8 cellular contexts compared by ENCODE assay signal in genomic region chr11:35045219-35045819, GRCh38.
DNase-seq lines count a peak whose midpoint lies in the region; ATAC-seq lines count a peak whose summit lies in the region.

No MANE protein-coding gene starts in this region.

- ATAC-seq in GM18909 (IDR thresholded peaks at IDR 0.05; ENCODE audit: poor library complexity, unreplicated experiment) = peak; percentile 62

- peak overlapping the region in 11 of 21 experiments; percentile 14 to 81 (median 45) for H3K27ac ChIP-seq in skin epidermis

- no peak overlapping the region for H3K4me3 ChIP-seq in skin epidermis

- DNase-seq in NCI-H345 treated with DMSO at 0.1 percent for 48 hours (lab: John Stamatoyannopoulos, UW; ENCODE audit: unreplicated experiment) (peak; percentile 87), EL (no peak), OCI-M1 (lab: John Stamatoyannopoulos, UW) (no peak), NCI-H69 (lab: John Stamatoyannopoulos, UW) (no peak), mesenteric fat pad (ENCODE audit: low spot score) (no peak)
- DNase-seq in activated T-helper 9 cell treated with anti-CD3 and anti-CD28 coated beads, Interleukin-2, amount 50 U/mL, for 16 hours (ENCODE audit: low read depth) = peak; percentile 46

Comparison
In these comparisons a context has a peak if more than half of its experiments do, and no peak if none do; other contexts are left out.
1. DNase-seq: peak in NCI-H345 treated with DMSO at 0.1 percent for 48 hours (single experiment) and activated T-helper 9 cell treated with anti-CD3 and anti-CD28 coated beads, Interleukin-2, amount 50 U/mL, for 16 hours (single experiment); none in EL (single experiment), OCI-M1 (single experiment), NCI-H69 (single experiment) and mesenteric fat pad (single experiment).